18 cellular contexts compared by ENCODE assay signal in the genomic region with DNA sequence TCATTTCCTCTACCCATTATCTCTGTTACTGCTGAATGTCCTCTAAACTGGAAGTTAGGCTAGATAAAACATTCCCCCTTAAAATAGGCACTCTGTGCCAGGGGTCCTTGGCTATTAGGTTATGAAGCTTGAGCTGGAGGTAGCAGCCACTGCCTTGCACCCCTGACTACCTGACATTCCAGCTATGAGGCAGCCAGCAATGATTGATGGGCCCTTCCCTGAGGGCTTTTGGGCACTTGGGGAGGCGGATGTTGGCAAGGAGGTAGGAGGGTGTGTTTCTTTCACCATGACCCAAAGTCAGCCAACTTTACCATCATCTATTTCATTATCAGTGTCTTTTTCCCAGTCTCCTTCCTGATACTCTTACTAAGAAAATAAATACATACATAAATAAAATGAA. TPM values are rescaled to one million over a fixed set of nuclear protein-coding genes. Genes with fewer than 3 reads are reported as not detected.
DNase-seq lines count a peak whose midpoint lies in the region; ATAC-seq, FAIRE-seq and TF ChIP-seq lines count a peak whose summit lies in the region.
"Had no signal": no experiment of that assay in that cellular context is flagged by ENCODE, and none has a peak within 500 bp of the region (broad histone marks: within the 10 kb centered on the region; RNA-seq: fewer than 3 reads in every experiment).

No MANE protein-coding gene starts in this region.

- H3K9me3 ChIP-seq in HepG2 (ENCODE audit: low read length) (no peaks in the 10 kb centered on the region), right lobe of liver (no peaks in the 10 kb centered on the region)
- H3K9me3 ChIP-seq: A549, Caco-2 had no signal

- peaks cover 9% of the 10 kb centered on the region for H3K4me1 Mint-ChIP-seq in activated T-cell treated with anti-CD3 and anti-CD28 coated beads, Interleukin-2, amount 50 U/mL, for 24 hours (ENCODE audit: low read depth)
- no peaks in the 10 kb centered on the region for H3K4me1 Mint-ChIP-seq in activated T-cell treated with anti-CD3 and anti-CD28 coated beads, Interleukin-2, amount 50 U/mL, for 72 hours (ENCODE audit: low read depth)
- peaks cover 31% of the 10 kb centered on the region for H3K4me1 Mint-ChIP-seq in mesothelial cell of epicardium
- H3K4me1 Mint-ChIP-seq: H9 had no signal

- TF ChIP-seq CTCF in HepG2 (CRISPR knock-in tag; IDR thresholded peaks at IDR 0.05): no peak
- TF ChIP-seq CTCF in right lobe of liver (IDR thresholded peaks at IDR 0.05): no peak
- no peak for TF ChIP-seq CTCF in epithelial cell of esophagus (IDR thresholded peaks at IDR 0.05; ENCODE audit: insufficient read depth, low read depth, low read length, missing control alignments)
- TF ChIP-seq CTCF in mesothelial cell of epicardium (IDR thresholded peaks at IDR 0.05; ENCODE audit: unreplicated experiment): no peak

- no peak overlapping the region for H3K27ac ChIP-seq in HepG2 (ENCODE audit: extremely low read length, insufficient read depth, low read length)
- no peak overlapping the region for H3K27ac ChIP-seq in right lobe of liver
- H3K27ac ChIP-seq: 22Rv1, A549, C4-2B had no signal

- no peak for FAIRE-seq in HepG2 (lab: Jason Lieb, UNC)
- FAIRE-seq: A549, D721Med had no signal

- H3K36me3 ChIP-seq in HepG2 (replicated peaks in 1 of 2; ENCODE audit: control insufficient read depth in 1 of 2, insufficient read depth in 2 of 2, low read length in 2 of 2) (peaks cover 40 to 89% of the 10 kb centered on the region in 2 experiments), right lobe of liver (peaks cover 11 to 96% (median 69%) of the 10 kb centered on the region in 4 donors)

- no peak overlapping the region for H3K9ac ChIP-seq in HepG2 (ENCODE audit: insufficient read depth, low read depth, low read length)

- no peak overlapping the region for H3K4me3 Mint-ChIP-seq in activated T-cell treated with anti-CD3 and anti-CD28 coated beads, Interleukin-2, amount 50 U/mL, for 24 hours
- no peak overlapping the region for H3K4me3 Mint-ChIP-seq in activated T-cell treated with anti-CD3 and anti-CD28 coated beads, Interleukin-2, amount 50 U/mL, for 72 hours
- no peak overlapping the region for H3K4me3 Mint-ChIP-seq in mesothelial cell of epicardium
- H3K4me3 Mint-ChIP-seq: CD4-positive, alpha-beta T cell; H9 had no signal

- H3K9me3 Mint-ChIP-seq in activated T-cell treated with anti-CD3 and anti-CD28 coated beads, Interleukin-2, amount 50 U/mL, for 24 hours: no peaks in the 10 kb centered on the region
- H3K9me3 Mint-ChIP-seq in activated T-cell treated with anti-CD3 and anti-CD28 coated beads, Interleukin-2, amount 50 U/mL, for 72 hours: no peaks in the 10 kb centered on the region
- no peaks in the 10 kb centered on the region for H3K9me3 Mint-ChIP-seq in mesothelial cell of epicardium
- H3K9me3 Mint-ChIP-seq: CD4-positive, alpha-beta T cell; H9 had no signal

- no peak overlapping the region for H3K4me3 ChIP-seq in HepG2 (replicated peaks in 1 of 3; ENCODE audit: insufficient read depth in 1 of 3, low read depth in 2 of 3, low read length in 3 of 3)
- H3K4me3 ChIP-seq in right lobe of liver: no peak overlapping the region
- no peak overlapping the region for H3K4me3 ChIP-seq in epithelial cell of esophagus (ENCODE audit: low read length)
- H3K4me3 ChIP-seq: A549 had no signal

- H3K36me3 Mint-ChIP-seq in activated T-cell treated with anti-CD3 and anti-CD28 coated beads, Interleukin-2, amount 50 U/mL, for 24 hours (ENCODE audit: low read depth): peaks cover 97% of the 10 kb centered on the region
- peaks cover 6 to 64% of the 10 kb centered on the region in 2 donors for H3K36me3 Mint-ChIP-seq in activated T-cell treated with anti-CD3 and anti-CD28 coated beads, Interleukin-2, amount 50 U/mL, for 72 hours (ENCODE audit: insufficient read depth in 2 of 2)
- H3K36me3 Mint-ChIP-seq in mesothelial cell of epicardium: peaks cover 59% of the 10 kb centered on the region

- no peaks in the 10 kb centered on the region for H3K4me1 ChIP-seq in HepG2 (ENCODE audit: insufficient read depth, low read length)
- H3K4me1 ChIP-seq in right lobe of liver: no peaks in the 10 kb centered on the region
- H3K4me1 ChIP-seq: Caco-2 had no signal

- peak overlapping the region; percentile 12 for H3K27ac Mint-ChIP-seq in activated T-cell treated with anti-CD3 and anti-CD28 coated beads, Interleukin-2, amount 50 U/mL, for 24 hours
- no peak overlapping the region for H3K27ac Mint-ChIP-seq in activated T-cell treated with anti-CD3 and anti-CD28 coated beads, Interleukin-2, amount 50 U/mL, for 72 hours
- H3K27ac Mint-ChIP-seq in mesothelial cell of epicardium: peak overlapping the region; percentile 74
- H3K27ac Mint-ChIP-seq: CD4-positive, alpha-beta T cell had no signal

- H3K27me3 ChIP-seq in HepG2 (ENCODE audit: control insufficient read depth in 1 of 2, insufficient read depth in 2 of 2, low read length in 2 of 2) (no peaks in the 10 kb centered on the region), right lobe of liver (no peaks in the 10 kb centered on the region)

- intact Hi-C loops in HepG2 (cut with micrococcal nuclease; ENCODE audit: unreplicated experiment) (no loop called here), right lobe of liver (cut with DNase I) (no loop called here)

- CTCF ChIA-PET in HepG2 (lab: Yijun Ruan, JAX; ENCODE audit: low intra/inter-chr PET ratio, low total read pairs): no interaction called here

- 100% methylated on average over 1 of the region's 1 CpG for WGBS in HepG2 (ENCODE audit: low lambda C conversion rate)
- WGBS in right lobe of liver (ENCODE audit: insufficient coverage, low coverage, low lambda C conversion rate, missing lambda C conversion rate): 100% methylated on average over 1 of the region's 1 CpG

- in situ Hi-C loops in HepG2 (cut with HindIII; ENCODE audit: extremely low pct_ligation_motif_present, low pct_unique_long_range_greater_than_20kb): no loop called here

- peaks cover 3% of the 10 kb centered on the region; the same call in 1 of the 2 replicates for H4K20me1 ChIP-seq in HepG2 (ENCODE audit: insufficient read depth, low read length)

- DNase-seq in activated T-cell treated with anti-CD3 and anti-CD28 coated beads, Interleukin-2, amount 50 U/mL, for 24 hours: no peak
- no peak for DNase-seq in activated T-cell treated with anti-CD3 and anti-CD28 coated beads, Interleukin-2, amount 50 U/mL, for 72 hours
- DNase-seq in HepG2 (ENCODE audit: low spot score): no peak
- no peak for DNase-seq in right lobe of liver
- DNase-seq in epithelial cell of esophagus (ENCODE audit: low read depth): peak; percentile 25
- no peak for DNase-seq in mesothelial cell of epicardium (ENCODE audit: low spot score in 2 of 2, unreplicated experiment in 2 of 2)
- DNase-seq: AML-193; Caco-2; CD4-positive, alpha-beta T cell; GDM1; GOT3; H9 had no signal

- TF ChIP-seq POLR2A in HepG2 (IDR thresholded peaks at IDR 0.05; ENCODE audit: insufficient read depth in 1 of 2, low read depth in 2 of 2, low read length in 2 of 2) (no peak), right lobe of liver (IDR thresholded peaks at IDR 0.05) (no peak)

- H2AFZ ChIP-seq in HepG2 (ENCODE audit: low read length): no peak overlapping the region

- H3K79me2 ChIP-seq in HepG2 (ENCODE audit: insufficient read depth, low read length): no peaks in the 10 kb centered on the region

- no peaks in the 10 kb centered on the region for H3K27me3 Mint-ChIP-seq in activated T-cell treated with anti-CD3 and anti-CD28 coated beads, Interleukin-2, amount 50 U/mL, for 24 hours
- no peaks in the 10 kb centered on the region for H3K27me3 Mint-ChIP-seq in activated T-cell treated with anti-CD3 and anti-CD28 coated beads, Interleukin-2, amount 50 U/mL, for 72 hours (ENCODE audit: low read depth)
- H3K27me3 Mint-ChIP-seq in mesothelial cell of epicardium (ENCODE audit: low read depth): no peaks in the 10 kb centered on the region
- H3K27me3 Mint-ChIP-seq: CD4-positive, alpha-beta T cell had no signal

- no TSS peak for BruUV-seq in HepG2 (replicated peaks; lab: Mats Ljungman, UMichigan)

- no peak overlapping the region for H3K4me2 ChIP-seq in HepG2 (ENCODE audit: low read depth, low read length)
- H3K4me2 ChIP-seq: A549 had no signal

- ATAC-seq in activated T-cell treated with anti-CD3 and anti-CD28 coated beads, Interleukin-2, amount 50 U/mL, for 72 hours (replicated peaks in 1 of 2): no peak
- ATAC-seq in HepG2 (no peak), right lobe of liver (no peak), GM18873 (IDR thresholded peaks at IDR 0.05; ENCODE audit: low FRiP score, unreplicated experiment) (no peak), GM21619 (IDR thresholded peaks at IDR 0.05; ENCODE audit: unreplicated experiment) (no peak)

- POLR2A ChIA-PET in HepG2 (lab: Yijun Ruan, JAX): no interaction called here

- TF ChIP-seq EP300 in HepG2 (IDR thresholded peaks at IDR 0.05; ENCODE audit: low read depth in 2 of 2, low read length in 2 of 2): no peak
- no peak for TF ChIP-seq EP300 in HepG2 (CRISPR knock-in tag; IDR thresholded peaks at IDR 0.05; ENCODE audit: borderline replicate concordance)

- TF ChIP-seq RAD21 in HepG2 (CRISPR knock-in tag; IDR thresholded peaks at IDR 0.05): no peak

RNA-seq across cellular contexts. Expression of a gene that starts 17.1 kb away (rescaled TPM):
- 100 to 1,000 TPM; 334 to 380 TPM for total RNA-seq in activated T-cell treated with anti-CD3 and anti-CD28 coated beads, Interleukin-2, amount 50 U/mL, for 72 hours
- total RNA-seq in HepG2 (2016; rRNA removed; fragmentation: Illumina TruSeq; extraction: Trizol) (184 and 297 TPM in 2 replicates), right lobe of liver (100 to 1,000 TPM in 3 of 6 experiments, 10 to 100 TPM in 3; 43.2 to 118 (median 98.3) TPM), mesothelial cell of epicardium (114 to 119 TPM (median 117 TPM) in 3 replicates)
- 24.4 and 28.1 TPM in 2 replicates for total RNA-seq in HepG2 (2016; cell fraction: cytosol; rRNA removed; fragmentation: Illumina TruSeq; extraction: Trizol; ENCODE audit: low read depth)
- 186 and 306 TPM in 2 replicates for total RNA-seq in HepG2 (2016; cell fraction: insoluble cytoplasmic fraction; rRNA removed; fragmentation: Illumina TruSeq; extraction: Trizol)
- total RNA-seq in HepG2 (2016; cell fraction: membrane; rRNA removed; fragmentation: Illumina TruSeq; extraction: Trizol): 65.3 and 69.4 TPM in 2 replicates
- total RNA-seq in HepG2 (2016; cell fraction: nucleus; rRNA removed; fragmentation: Illumina TruSeq; extraction: Trizol): 97.4 and 105 TPM in 2 replicates
- polyA plus RNA-seq in HepG2 (2011; rRNA removed): 70.1 and 77.0 TPM in 2 replicates
- 41.1 and 61.6 TPM in 2 replicates for polyA plus RNA-seq in HepG2 (2011; cell fraction: cytosol; rRNA removed)
- polyA plus RNA-seq in HepG2 (2011; cell fraction: nucleus; rRNA removed): 43.0 and 52.7 TPM in 2 replicates
- 119 and 167 TPM in 2 replicates for polyA plus RNA-seq in HepG2 (2012)
- 14.2 and 16.3 TPM in 2 replicates for polyA plus RNA-seq in HepG2 (2016; cell fraction: cytosol; fragmentation: Illumina TruSeq; extraction: Trizol; ENCODE audit: low read depth)
- polyA plus RNA-seq in HepG2 (2016; cell fraction: insoluble cytoplasmic fraction; fragmentation: Illumina TruSeq; extraction: Trizol; ENCODE audit: low read depth): 238 and 259 TPM in 2 replicates
- 31.2 and 35.1 TPM in 2 replicates for polyA plus RNA-seq in HepG2 (2016; cell fraction: membrane; fragmentation: Illumina TruSeq; extraction: Trizol; ENCODE audit: low read depth)
- polyA plus RNA-seq in HepG2 (2016; cell fraction: nucleus; fragmentation: Illumina TruSeq; extraction: Trizol; ENCODE audit: insufficient read depth, low read depth): 102 and 103 TPM in 2 replicates
- 49.2 and 194 TPM in 2 replicates for polyA minus RNA-seq in HepG2 (2011; rRNA and poly(A)+ RNA removed; ENCODE audit: low replicate concordance)
- polyA minus RNA-seq in HepG2 (2011; cell fraction: cytosol; rRNA and poly(A)+ RNA removed): 74.8 and 84.1 TPM in 2 replicates
- 90.4 and 149 TPM in 2 replicates for polyA minus RNA-seq in HepG2 (2011; cell fraction: nucleus; rRNA and poly(A)+ RNA removed)
